ENCODE assay signal across 9 cellular contexts in genomic region chr6:63598001-63598250, GRCh38. TPM values are rescaled to one million over a fixed set of nuclear protein-coding genes. Genes with fewer than 3 reads are reported as not detected.
A peak's percentile ranks its signal among the peaks of the same experiment; 100 is the strongest.
DNase-seq lines count a peak whose midpoint lies in the region; ATAC-seq and TF ChIP-seq lines count a peak whose summit lies in the region.
"Had no signal": no experiment of that assay in that cellular context is flagged by ENCODE, and none has a peak within 500 bp of the region (broad histone marks: within the 10 kb centered on the region; RNA-seq: fewer than 3 reads in every experiment).

No MANE protein-coding gene starts in this region.

- no peak for DNase-seq in GM06990 (ENCODE audit: extremely low read depth, insufficient read length)
- no peak for DNase-seq in H7
- DNase-seq in PC-3: no peak
- no peak for DNase-seq in fibroblast of lung (ENCODE audit: low read depth in 2 of 2)
- no peak for DNase-seq in psoas muscle
- DNase-seq in T-helper 9 cell: no peak
- DNase-seq in ureter (ENCODE audit: low spot score): no peak

- H3F3A ChIP-seq in PC-3 (ENCODE audit: low read length, unreplicated experiment): no peaks in the 10 kb centered on the region

- 4 to 7% (median 6%) methylated on average over 4 of the region's 4 CpGs for WGBS in psoas muscle, 3 donors

- H3K9me2 ChIP-seq in PC-3 (replicated peaks; ENCODE audit: low read length): no peaks in the 10 kb centered on the region

- no TSS peak for BruUV-seq in PC-3 (replicated peaks; lab: Mats Ljungman, UMichigan)

- peak overlapping the region; percentile 42; the same call in 1 of the 2 replicates for H3K9ac ChIP-seq in PC-3 (ENCODE audit: low read length)
- no peak overlapping the region for H3K9ac ChIP-seq in fibroblast of lung (ENCODE audit: insufficient read depth, low read length)

- H3K4me2 ChIP-seq in PC-3 (ENCODE audit: low read length) (peak overlapping the region; percentile 94), fibroblast of lung (ENCODE audit: extremely low read depth, insufficient read depth, low read length) (peak overlapping the region; percentile 99)

- H3K79me2 ChIP-seq in PC-3 (ENCODE audit: low read length): no peaks in the 10 kb centered on the region
- H3K79me2 ChIP-seq in fibroblast of lung (ENCODE audit: control insufficient read depth, insufficient read depth, low read length): no peaks in the 10 kb centered on the region

- CTCF ChIA-PET in PC-3 (lab: Charles Lee): interaction anchor here (1.1 to 2.1 kb wide), 3 partner anchors 166 to 246 kb away, joined by 11 to 23 read pairs (median 12); no protein-coding TSS in a partner anchor

- H3K27me3 ChIP-seq in GM06990 (replicated peaks; ENCODE audit: control insufficient read depth, insufficient read depth, low read length) (no peaks in the 10 kb centered on the region), H7 (ENCODE audit: control insufficient read depth, insufficient read depth, low read length) (no peaks in the 10 kb centered on the region), PC-3 (ENCODE audit: low read length) (no peaks in the 10 kb centered on the region), fibroblast of lung (ENCODE audit: control insufficient read depth, insufficient read depth, low read length) (no peaks in the 10 kb centered on the region), psoas muscle (ENCODE audit: insufficient read depth in 3 of 3, low read length in 2 of 3) (no peaks in the 10 kb centered on the region)

- H3K36me3 ChIP-seq in GM06990 (ENCODE audit: control insufficient read depth, insufficient read depth, low read length) (no peaks in the 10 kb centered on the region), H7 (replicated peaks; ENCODE audit: control insufficient read depth, insufficient read depth, low read length) (no peaks in the 10 kb centered on the region), PC-3 (ENCODE audit: low read depth, low read length) (no peaks in the 10 kb centered on the region), fibroblast of lung (ENCODE audit: control insufficient read depth, insufficient read depth, low read length) (no peaks in the 10 kb centered on the region), psoas muscle (ENCODE audit: insufficient read depth in 1 of 2, low read depth in 1 of 2) (no peaks in the 10 kb centered on the region)
- H3K36me3 ChIP-seq: SJSA1 had no signal

- H3K9me3 ChIP-seq in PC-3 (ENCODE audit: low read length) (no peaks in the 10 kb centered on the region), fibroblast of lung (ENCODE audit: control insufficient read depth, insufficient read depth, low read depth, low read length) (no peaks in the 10 kb centered on the region), psoas muscle (no peaks in the 10 kb centered on the region)
- H3K9me3 ChIP-seq: SJSA1 had no signal

- intact Hi-C loops in PC-3 (cut with micrococcal nuclease): loop anchor here (1.0 to 2.0 kb wide), 3 partner anchors 167 to 246 kb away; no protein-coding TSS in a partner anchor
- intact Hi-C loops in psoas muscle (cut with DNase I): loop anchor here (2.0 kb wide), 1 partner anchor 167 kb away; no protein-coding TSS in a partner anchor

- H3K4me1 ChIP-seq in PC-3 (ENCODE audit: insufficient read depth, low read length) (peaks cover 6% of the 10 kb centered on the region; the same call in 1 of the 2 replicates), fibroblast of lung (ENCODE audit: control insufficient read depth, extremely low read depth, insufficient read depth, low read length) (no peaks in the 10 kb centered on the region), psoas muscle (peaks cover 6% of the 10 kb centered on the region)

- no peak for TF ChIP-seq CTCF in GM06990 (IDR thresholded peaks at IDR 0.05; ENCODE audit: insufficient read depth, low read length, poor library complexity, severe bottlenecking)
- TF ChIP-seq CTCF in PC-3 (conservative IDR thresholded peaks at IDR 0.05; ENCODE audit: low read depth, low read length): no peak
- TF ChIP-seq CTCF in fibroblast of lung (conservative IDR thresholded peaks at IDR 0.05 in 1 of 2, IDR thresholded peaks at IDR 0.05 in 1 of 2; ENCODE audit: low read depth in 1 of 2, low read length in 2 of 2): no peak
- TF ChIP-seq CTCF in psoas muscle (IDR thresholded peaks at IDR 0.05): no peak

- H2AFZ ChIP-seq in PC-3 (ENCODE audit: low read length) (peak overlapping the region; percentile 100), fibroblast of lung (ENCODE audit: low read length) (peak overlapping the region; percentile 99)

- H3K4me3 ChIP-seq in GM06990 (replicated peaks; ENCODE audit: low read depth, low read length): peak overlapping the region; percentile 53
- H3K4me3 ChIP-seq in H7 (ENCODE audit: insufficient read depth, low read depth, low read length): peak overlapping the region; percentile 58
- H3K4me3 ChIP-seq in PC-3 (ENCODE audit: low read length): peak overlapping the region; percentile 87
- H3K4me3 ChIP-seq in fibroblast of lung (replicated peaks in 1 of 4; ENCODE audit: control extremely low read depth in 1 of 4, insufficient read depth in 1 of 4, low read depth in 3 of 4, low read length in 4 of 4): peak overlapping the region; percentile 64 to 85 (median 74)
- H3K4me3 ChIP-seq in psoas muscle: peak overlapping the region; percentile 75
- H3K4me3 ChIP-seq: SJSA1 had no signal

- POLR2A ChIA-PET in PC-3 (lab: Charles Lee; ENCODE audit: unreplicated experiment): no interaction called here

- peak; percentile 39 for ATAC-seq in PC-3
- peak; percentile 16 to 49 (median 27) for ATAC-seq in psoas muscle
- ATAC-seq in HG03139 (IDR thresholded peaks at IDR 0.05; ENCODE audit: unreplicated experiment): no peak

- H4K20me1 ChIP-seq in PC-3 (ENCODE audit: low read length) (no peaks in the 10 kb centered on the region), fibroblast of lung (ENCODE audit: control insufficient read depth, extremely low read depth, insufficient read depth, low read length) (no peaks in the 10 kb centered on the region)

- H3K27ac ChIP-seq in PC-3 (ENCODE audit: low read length) (no peak overlapping the region), fibroblast of lung (ENCODE audit: insufficient read depth, low read length) (no peak overlapping the region), psoas muscle (no peak overlapping the region)
- H3K27ac ChIP-seq: SJSA1 had no signal

RNA-seq across cellular contexts. Expression of gene PTP4A1, which starts 25.6 kb away (rescaled TPM):
- 7.5 and 8.7 TPM in 2 replicates for total RNA-seq in H7 (2014; rRNA removed; shearing (Covaris generic))
- total RNA-seq in PC-3 (2014; rRNA removed) (29.9 and 45.7 TPM in 2 replicates), fibroblast of lung (32.6 and 48.1 TPM in 2 replicates), psoas muscle (100 to 1,000 TPM; 153 to 202 (median 184) TPM), ureter (55.6 TPM)
- polyA plus RNA-seq in fibroblast of lung (64.5 and 76.3 TPM in 2 replicates), psoas muscle (100 to 1,000 TPM; 113 to 159 (median 151) TPM)
- 45.6 and 55.9 TPM in 2 replicates for polyA plus RNA-seq in fibroblast of lung (2012)
- 2.6 and 5.6 TPM in 2 replicates for polyA minus RNA-seq in fibroblast of lung (ENCODE audit: low replicate concordance)

RNA-seq across cellular contexts. Expression of gene PHF3, which starts 37.7 kb away (rescaled TPM):
- total RNA-seq in H7 (2014; rRNA removed; shearing (Covaris generic)): 35.5 and 54.5 TPM in 2 replicates
- total RNA-seq in PC-3 (2014; rRNA removed) (17.9 and 21.8 TPM in 2 replicates), fibroblast of lung (56.8 and 71.5 TPM in 2 replicates), psoas muscle (10 to 100 TPM; 24.0 to 38.6 (median 36.6) TPM), ureter (63.8 TPM)
- polyA plus RNA-seq in fibroblast of lung (17.6 and 22.2 TPM in 2 replicates), psoas muscle (10 to 100 TPM in 2 of 3 donors, 1 to 10 TPM in 1; 4.9 to 19.1 (median 10.8) TPM)
- polyA plus RNA-seq in fibroblast of lung (2012): 12.9 and 16.7 TPM in 2 replicates
- polyA minus RNA-seq in fibroblast of lung (ENCODE audit: low replicate concordance): 3.2 and 3.3 TPM in 2 replicates
